Comparison of ENCODE assay signal across 8 cellular contexts in the genomic region with DNA sequence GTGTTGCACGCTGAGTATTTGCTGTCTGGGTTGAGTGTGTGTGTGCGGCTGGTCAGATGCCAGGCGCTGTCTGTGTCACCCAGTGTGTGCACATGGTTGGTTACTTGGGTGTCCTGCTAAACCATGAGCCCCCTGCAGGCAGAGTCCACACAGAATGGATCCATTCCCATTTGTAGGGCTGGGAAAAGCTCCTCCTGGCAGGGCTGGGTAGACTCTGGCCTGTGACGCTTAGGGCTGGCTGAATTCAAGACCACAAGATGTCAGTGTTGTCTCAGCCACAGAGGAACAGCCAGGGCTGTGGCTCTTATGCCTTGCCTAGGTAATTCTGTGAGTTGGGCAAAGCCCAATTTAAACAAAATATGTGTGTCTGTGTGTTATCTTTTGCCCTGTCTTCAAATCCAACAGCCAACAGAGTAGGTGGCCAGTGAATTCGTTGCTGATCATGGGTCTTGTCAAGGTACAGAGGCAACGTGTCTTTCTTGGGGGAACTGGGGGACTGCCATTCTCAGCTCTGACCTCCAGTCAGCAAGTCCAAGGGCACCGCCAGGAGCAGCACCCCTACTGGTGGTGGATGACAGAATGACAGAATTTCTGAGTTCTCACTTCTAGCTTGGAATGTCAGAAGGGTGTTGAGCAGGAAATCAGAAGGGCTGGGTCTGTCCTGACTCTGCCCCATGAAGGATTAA.
A peak's percentile ranks its signal among the peaks of the same experiment; 100 is the strongest.
DNase-seq lines count a peak whose midpoint lies in the region; ATAC-seq, FAIRE-seq and TF ChIP-seq lines count a peak whose summit lies in the region.

No MANE protein-coding gene starts in this region.

- TF ChIP-seq POLR2A in A549 (IDR thresholded peaks at IDR 0.05; ENCODE audit: low read length) = no peak

- 4% methylated on average over 6 of the region's 7 CpGs for whole genome bisulfite sequencing in A549 (ENCODE audit: missing lambda C conversion rate)

- no peak overlapping the region for H3K4me3 Mint-ChIP-seq in glutamatergic neuron (ENCODE audit: unreplicated experiment)

- TF ChIP-seq CTCF in A549 (IDR thresholded peaks at IDR 0.05) (peak; percentile 62), glutamatergic neuron (IDR thresholded peaks at IDR 0.05; ENCODE audit: partially characterized antibody, unreplicated experiment) (peak; percentile 50)

- no peak overlapping the region for H3K4me3 ChIP-seq in A549

- no peaks in the 10 kb centered on the region for H3K9me3 Mint-ChIP-seq in glutamatergic neuron (ENCODE audit: unreplicated experiment)

- no peak overlapping the region for H3K27ac Mint-ChIP-seq in glutamatergic neuron (ENCODE audit: unreplicated experiment)

- POLR2A ChIA-PET in A549 (lab: Yijun Ruan, JAX) = no interaction called here

- TF ChIP-seq RAD21 in A549 (conservative IDR thresholded peaks at IDR 0.05 in 1 of 2, IDR thresholded peaks at IDR 0.05 in 1 of 2) = peak; percentile 77 to 79

- ATAC-seq in A549 = peak; percentile 96 to 99
- peak; percentile 80 for ATAC-seq in GM18868 (IDR thresholded peaks at IDR 0.05; ENCODE audit: unreplicated experiment)
- peak; percentile 48 for ATAC-seq in sciatic nerve

- no peaks in the 10 kb centered on the region for H3K36me3 Mint-ChIP-seq in glutamatergic neuron (ENCODE audit: unreplicated experiment)

- FAIRE-seq in A549 (lab: Jason Lieb, UNC) (no peak), HTR-8/SVneo (lab: Jason Lieb, UNC) (no peak)

- intact Hi-C loops in sciatic nerve (cut with DNase I) = no loop called here

- H3K4me2 ChIP-seq in A549 = 0 out of 3 replicates have a peak overlapping the region, but pooled peaks have one; percentile 13

- CTCF ChIA-PET in A549 (lab: Yijun Ruan, JAX) = interaction anchor here (0.6 to 1.6 kb wide), 33 partner anchors 9 to 1977 kb away, joined by 3 to 6 read pairs (median 4); no protein-coding TSS in a partner anchor

- no peak for TF ChIP-seq EP300 in A549 (IDR thresholded peaks at IDR 0.05)

- no peaks in the 10 kb centered on the region for H3K4me1 ChIP-seq in A549

- DNase-seq in A549 (ENCODE audit: low read depth in 1 of 2, low spot score in 1 of 2) (peak; percentile 41 to 80), HTR-8/SVneo (ENCODE audit: insufficient read length, low spot score) (peak; percentile 10), OCI-M1 (lab: John Stamatoyannopoulos, UW) (peak; percentile 53), glutamatergic neuron (peak; percentile 71), sciatic nerve (ENCODE audit: low spot score) (no peak)
- DNase-seq in stimulated activated CD4-positive, alpha-beta T cell treated with anti-CD3 and anti-CD28 coated beads, Interleukin-4, amount 100 ng/mL, for 24 hours = no peak
- DNase-seq in activated T-cell treated with anti-CD3 and anti-CD28 coated beads, Interleukin-2, amount 50 U/mL, for 48 hours = no peak

- H3K27ac ChIP-seq in A549 = no peak overlapping the region

- H3K27me3 Mint-ChIP-seq in glutamatergic neuron (ENCODE audit: unreplicated experiment) = no peaks in the 10 kb centered on the region

- H3K9me3 ChIP-seq in A549 = no peaks in the 10 kb centered on the region

- H3K4me1 Mint-ChIP-seq in glutamatergic neuron (ENCODE audit: low read depth, unreplicated experiment) = peaks cover 4% of the 10 kb centered on the region

TF ChIP-seq in A549, 52 proteins besides CTCF, POLR2A, EP300 and RAD21:
- peak; percentile 54 for TF ChIP-seq SMC3 (IDR thresholded peaks at IDR 0.05)
- TF ChIP-seq HOXB5 (CRISPR knock-in tag; IDR thresholded peaks at IDR 0.05) = no peak
- peak; percentile 76; the same call in 1 of the 2 replicates for TF ChIP-seq ESRRA (IDR thresholded peaks at IDR 0.05; ENCODE audit: borderline replicate concordance, low read length)
TF ChIP-seq in A549: peak in this region for 2.

Comparison
In these comparisons a context has a peak if more than half of its experiments do, and no peak if none do; other contexts are left out.
1. DNase-seq: peak in A549 (2 of 2), HTR-8/SVneo (single experiment), OCI-M1 (single experiment) and glutamatergic neuron (single experiment); none in sciatic nerve (single experiment), stimulated activated CD4-positive, alpha-beta T cell treated with anti-CD3 and anti-CD28 coated beads, Interleukin-4, amount 100 ng/mL, for 24 hours (single experiment) and activated T-cell treated with anti-CD3 and anti-CD28 coated beads, Interleukin-2, amount 50 U/mL, for 48 hours (0 of 2).
2. Peak in every context shown above with its lines, with median percentiles within 50 percentile points of each other: ATAC-seq.